Comparison of ENCODE assay signal across 16 cellular contexts in the genomic region with DNA sequence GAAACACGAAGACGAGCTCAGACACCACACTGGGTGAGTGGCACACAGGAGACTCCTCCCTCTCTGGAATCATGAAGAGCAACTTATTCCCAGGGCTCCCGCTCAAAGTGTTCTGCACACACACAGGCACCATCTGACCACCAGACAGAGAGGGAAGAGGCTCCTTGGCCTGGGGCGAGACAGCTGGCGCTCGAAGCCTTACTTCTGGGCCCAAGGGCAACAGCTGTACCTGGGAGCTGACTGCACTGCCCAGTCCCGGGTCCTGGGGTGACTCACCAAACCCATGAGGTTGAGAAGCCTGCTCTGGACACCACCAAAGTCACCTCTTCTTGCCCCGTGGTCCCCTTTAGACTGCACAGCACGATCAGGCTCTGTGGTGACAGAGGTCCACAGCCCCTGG.
"Had no signal": no experiment of that assay in that cellular context is flagged by ENCODE, and none has a peak within 500 bp of the region (broad histone marks: within the 10 kb centered on the region; RNA-seq: fewer than 3 reads in every experiment).

No MANE protein-coding gene starts in this region.

- H3K36me3 ChIP-seq: esophagus squamous epithelium, heart left ventricle, prostate gland, right lobe of liver, tibial artery had no signal

- H3K4me1 Mint-ChIP-seq: mesothelial cell of epicardium had no signal

- H3K4me3 ChIP-seq: esophagus squamous epithelium, heart left ventricle, prostate gland, right lobe of liver, tibial artery had no signal

- DNase-seq: effector memory CD8-positive, alpha-beta T cell; esophagus squamous epithelium; heart left ventricle; hippocampal formation; left colon; mammary epithelial cell; right lobe of liver; stimulated activated CD4-positive, alpha-beta T cell treated with anti-CD3 and anti-CD28 coated beads, Interleukin-4, amount 100 ng/mL, for 1 hour; tibial artery had no signal

- H3K27ac ChIP-seq: parathyroid adenoma, right lobe of liver, tibial artery had no signal

- H3K36me3 Mint-ChIP-seq: mesothelial cell of epicardium; natural killer cell treated with Interleukin-12 subunit alpha and Interleukin-12 subunit beta and Interleukin-15 and Interleukin-18, amount 100 ng/mL, for 72 hours had no signal

- H3K9me3 ChIP-seq: esophagus squamous epithelium, heart left ventricle, prostate gland, right lobe of liver, tibial artery had no signal

- H3K9ac ChIP-seq: parathyroid adenoma had no signal

- H3K27ac Mint-ChIP-seq: dendritic cell treated with granulocyte-macrophage colony-stimulating factor and Interleukin-4, amounts not matched to agents 40 ng/mL and 50 ng/mL, for 4 days; mesothelial cell of epicardium; natural killer cell treated with Interleukin-12 subunit alpha and Interleukin-12 subunit beta and Interleukin-15 and Interleukin-18, amount 100 ng/mL, for 72 hours; stimulated activated naive CD8-positive, alpha-beta T cell treated with anti-CD3 and anti-CD28 coated beads, Interleukin-15, Interleukin-2, amounts not matched to agents 100 ng/mL and 50 ng/mL, for 24 hours had no signal

- H3K4me3 Mint-ChIP-seq: dendritic cell treated with granulocyte-macrophage colony-stimulating factor and Interleukin-4, amounts not matched to agents 40 ng/mL and 50 ng/mL, for 4 days; effector memory CD8-positive, alpha-beta T cell; mesothelial cell of epicardium; natural killer cell treated with Interleukin-12 subunit alpha and Interleukin-12 subunit beta and Interleukin-15 and Interleukin-18, amount 100 ng/mL, for 72 hours; stimulated activated memory B cell treated with anti-CD40 and anti-IgM and Interleukin-4, amounts not matched to agents 10 μg/mL and 1 μg/mL and 100 μg/mL, for 72 hours; stimulated activated naive CD8-positive, alpha-beta T cell treated with anti-CD3 and anti-CD28 coated beads, Interleukin-15, Interleukin-2, amounts not matched to agents 100 ng/mL and 50 ng/mL, for 24 hours had no signal

- H3K4me1 ChIP-seq: parathyroid adenoma, prostate gland, right lobe of liver had no signal

- H3K27me3 ChIP-seq: esophagus squamous epithelium, heart left ventricle, right lobe of liver, tibial artery had no signal

- H3K27me3 Mint-ChIP-seq: dendritic cell treated with granulocyte-macrophage colony-stimulating factor and Interleukin-4, amounts not matched to agents 40 ng/mL and 50 ng/mL, for 4 days; effector memory CD8-positive, alpha-beta T cell; natural killer cell treated with Interleukin-12 subunit alpha and Interleukin-12 subunit beta and Interleukin-15 and Interleukin-18, amount 100 ng/mL, for 72 hours; stimulated activated memory B cell treated with anti-CD40 and anti-IgM and Interleukin-4, amounts not matched to agents 10 μg/mL and 1 μg/mL and 100 μg/mL, for 72 hours; stimulated activated naive CD8-positive, alpha-beta T cell treated with anti-CD3 and anti-CD28 coated beads, Interleukin-15, Interleukin-2, amounts not matched to agents 100 ng/mL and 50 ng/mL, for 24 hours had no signal

- H3K9me3 Mint-ChIP-seq: dendritic cell treated with granulocyte-macrophage colony-stimulating factor and Interleukin-4, amounts not matched to agents 40 ng/mL and 50 ng/mL, for 4 days; effector memory CD8-positive, alpha-beta T cell; mesothelial cell of epicardium; natural killer cell treated with Interleukin-12 subunit alpha and Interleukin-12 subunit beta and Interleukin-15 and Interleukin-18, amount 100 ng/mL, for 72 hours; stimulated activated memory B cell treated with anti-CD40 and anti-IgM and Interleukin-4, amounts not matched to agents 10 μg/mL and 1 μg/mL and 100 μg/mL, for 72 hours; stimulated activated naive CD8-positive, alpha-beta T cell treated with anti-CD3 and anti-CD28 coated beads, Interleukin-15, Interleukin-2, amounts not matched to agents 100 ng/mL and 50 ng/mL, for 24 hours had no signal
